11 cellular contexts compared by ENCODE assay signal in genomic region chr1:197320991-197321531, GRCh38. TPM values are rescaled to one million over a fixed set of nuclear protein-coding genes. Genes with fewer than 3 reads are reported as not detected.
A peak's percentile ranks its signal among the peaks of the same experiment; 100 is the strongest.
DNase-seq lines count a peak whose midpoint lies in the region; ATAC-seq lines count a peak whose summit lies in the region.
"Had no signal": no experiment of that assay in that cellular context is flagged by ENCODE, and none has a peak within 500 bp of the region (broad histone marks: within the 10 kb centered on the region; RNA-seq: fewer than 3 reads in every experiment).

No MANE protein-coding gene starts in this region.

- H3K4me2 ChIP-seq in Karpas-422 (ENCODE audit: low read depth, low read length, poor library complexity, severe bottlenecking) = no peak overlapping the region

- no peak overlapping the region for H3K4me3 ChIP-seq in Karpas-422 (ENCODE audit: low read length)

- no peaks in the 10 kb centered on the region for H3K79me2 ChIP-seq in Karpas-422 (ENCODE audit: low read length)

- ATAC-seq in stimulated activated memory B cell treated with anti-CD40 and anti-IgM and Interleukin-4, amounts not matched to agents 10 μg/mL and 1 μg/mL and 100 μg/mL, for 72 hours = peak; percentile 43
- no peak for ATAC-seq in HG03571 (IDR thresholded peaks at IDR 0.05; ENCODE audit: unreplicated experiment)

- H3K27ac ChIP-seq in angular gyrus (ENCODE audit: low read depth, low read length) (peak overlapping the region; percentile 37), Karpas-422 (ENCODE audit: low read length) (no peak overlapping the region)
- H3K27ac ChIP-seq: neutrophil had no signal

- H3K27ac Mint-ChIP-seq in stimulated activated memory B cell treated with anti-CD40 and anti-IgM and Interleukin-4, amounts not matched to agents 10 μg/mL and 1 μg/mL and 100 μg/mL, for 72 hours = no peak overlapping the region

- H3K4me1 Mint-ChIP-seq in stimulated activated memory B cell treated with anti-CD40 and anti-IgM and Interleukin-4, amounts not matched to agents 10 μg/mL and 1 μg/mL and 100 μg/mL, for 72 hours = no peaks in the 10 kb centered on the region

- H3K27me3 ChIP-seq in Karpas-422 (ENCODE audit: low read length) = no peaks in the 10 kb centered on the region
- H3K27me3 ChIP-seq: neutrophil had no signal

- no peaks in the 10 kb centered on the region for H3K9me3 Mint-ChIP-seq in stimulated activated memory B cell treated with anti-CD40 and anti-IgM and Interleukin-4, amounts not matched to agents 10 μg/mL and 1 μg/mL and 100 μg/mL, for 72 hours

- no peak overlapping the region for H2AFZ ChIP-seq in Karpas-422 (ENCODE audit: low read length)

- no peaks in the 10 kb centered on the region for H3K36me3 Mint-ChIP-seq in stimulated activated memory B cell treated with anti-CD40 and anti-IgM and Interleukin-4, amounts not matched to agents 10 μg/mL and 1 μg/mL and 100 μg/mL, for 72 hours

- H3K9me3 ChIP-seq in Karpas-422 (ENCODE audit: low read length) = no peaks in the 10 kb centered on the region
- H3K9me3 ChIP-seq: neutrophil had no signal

- no peaks in the 10 kb centered on the region for H3K4me1 ChIP-seq in Karpas-422 (ENCODE audit: low read length)

- no peaks in the 10 kb centered on the region for H3K27me3 Mint-ChIP-seq in stimulated activated memory B cell treated with anti-CD40 and anti-IgM and Interleukin-4, amounts not matched to agents 10 μg/mL and 1 μg/mL and 100 μg/mL, for 72 hours

- peak; percentile 32 for DNase-seq in GM03348 (ENCODE audit: low spot score)
- DNase-seq in foreskin melanocyte = peak; percentile 77
- no peak for DNase-seq in NAMALWA (ENCODE audit: low spot score)
- DNase-seq in SHP77 (lab: John Stamatoyannopoulos, UW) = no peak
- DNase-seq in Karpas-422 = no peak
- DNase-seq: activated CD8-positive, alpha-beta memory T cell treated with anti-CD3 and anti-CD28 coated beads, Interleukin-2, amount 50 U/mL, for 4 hours; cerebellar nuclear complex had no signal

- H3K9ac ChIP-seq in Karpas-422 (ENCODE audit: low read length) = no peak overlapping the region

- H4K20me1 ChIP-seq in Karpas-422 (ENCODE audit: insufficient read depth, low read depth, low read length) = no peaks in the 10 kb centered on the region

- H3K9me2 ChIP-seq in Karpas-422 (replicated peaks; ENCODE audit: insufficient read depth, low read length) = no peaks in the 10 kb centered on the region

- H3K4me3 Mint-ChIP-seq in stimulated activated memory B cell treated with anti-CD40 and anti-IgM and Interleukin-4, amounts not matched to agents 10 μg/mL and 1 μg/mL and 100 μg/mL, for 72 hours = no peak overlapping the region

- H3K36me3 ChIP-seq in Karpas-422 (ENCODE audit: insufficient read depth, low read length) = no peaks in the 10 kb centered on the region
- H3K36me3 ChIP-seq: neutrophil had no signal

RNA-seq across cellular contexts. Expression of gene CRB1, which starts 53.0 kb away (rescaled TPM):
- not detected in 2 replicates for total RNA-seq in Karpas-422 (2014; rRNA removed; shearing (Covaris generic); ENCODE audit: low replicate concordance)

Comparison
In these comparisons a context has a peak if more than half of its experiments do, and no peak if none do; other contexts are left out.
1. DNase-seq: peak in GM03348 (single experiment) and foreskin melanocyte (single experiment); none in NAMALWA (single experiment), SHP77 (0 of 2) and Karpas-422 (single experiment).